8 cellular contexts compared by ENCODE assay signal in the genomic region with DNA sequence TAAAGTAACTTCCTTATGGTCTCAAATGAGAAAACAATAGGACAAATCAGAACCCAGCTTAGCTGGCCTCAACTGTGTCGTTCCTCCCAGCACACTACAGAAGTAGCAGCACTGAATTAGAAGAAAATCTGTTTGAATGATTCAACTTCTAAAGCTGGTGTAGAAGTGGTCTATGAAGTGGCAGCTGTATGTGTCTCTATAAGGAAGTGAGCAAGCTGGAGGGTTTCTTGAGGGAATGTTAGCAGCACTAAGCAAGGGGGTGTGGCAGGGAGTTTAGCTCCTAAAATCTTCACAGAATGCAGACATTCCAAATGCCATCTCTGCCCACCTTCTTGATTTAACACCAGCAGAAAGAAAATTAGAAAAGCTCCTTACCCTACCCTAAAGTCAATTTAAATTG. TPM values are rescaled to one million over a fixed set of nuclear protein-coding genes. Genes with fewer than 3 reads are reported as not detected.
DNase-seq lines count a peak whose midpoint lies in the region; ATAC-seq and TF ChIP-seq lines count a peak whose summit lies in the region.

No MANE protein-coding gene starts in this region.

- H3K27me3 Mint-ChIP-seq in IgD-negative memory B cell, result no peaks in the 10 kb centered on the region

- no peaks in the 10 kb centered on the region for H3K27me3 ChIP-seq in body of pancreas

- H3K4me3 ChIP-seq in body of pancreas (peak overlapping the region in 1 of 2 donors; percentile 74), mucosa of descending colon (peak overlapping the region; percentile 11)

- H3K4me1 Mint-ChIP-seq in IgD-negative memory B cell, result peaks cover 35 to 61% (median 46%) of the 10 kb centered on the region in 3 donors

- ATAC-seq in body of pancreas (no peak), mucosa of descending colon (no peak), GM18861 (IDR thresholded peaks at IDR 0.05; ENCODE audit: unreplicated experiment) (no peak), left colon (no peak)

- no peak for TF ChIP-seq CTCF in body of pancreas (IDR thresholded peaks at IDR 0.05)
- TF ChIP-seq CTCF in mucosa of descending colon (IDR thresholded peaks at IDR 0.05), result no peak

- H3K27ac Mint-ChIP-seq in IgD-negative memory B cell, result peak overlapping the region; percentile 36 to 96 (median 67)

- peak overlapping the region; percentile 97 to 100 (median 100) for H3K27ac ChIP-seq in body of pancreas

- H3K9me3 ChIP-seq in body of pancreas (no peaks in the 10 kb centered on the region), mucosa of descending colon (no peaks in the 10 kb centered on the region)

- peaks cover 57% of the 10 kb centered on the region for H3K4me1 ChIP-seq in body of pancreas
- peaks cover 52% of the 10 kb centered on the region for H3K4me1 ChIP-seq in mucosa of descending colon (ENCODE audit: low read depth)

- H3K9me3 Mint-ChIP-seq in IgD-negative memory B cell, result no peaks in the 10 kb centered on the region

- 0 to 14% methylated on average over 1 of the region's 1 CpG for WGBS in body of pancreas, 2 donors

- H3K36me3 ChIP-seq in body of pancreas (replicated peaks in 1 of 2; ENCODE audit: insufficient read depth in 1 of 2, low read depth in 2 of 2), result no peaks in the 10 kb centered on the region
- no peaks in the 10 kb centered on the region for H3K36me3 ChIP-seq in mucosa of descending colon (ENCODE audit: low read depth)

- DNase-seq in ACHN, result peak; percentile 11
- DNase-seq in body of pancreas, result no peak
- DNase-seq in mucosa of descending colon, result peak in 1 of 3 donors; percentile 59
- no peak for DNase-seq in SKM-1 treated with dmso at 0.1 percent for 144 hours (lab: John Stamatoyannopoulos, UW; ENCODE audit: unreplicated experiment)
- no peak for DNase-seq in NCI-H2227 treated with DMSO at 0.1 percent for 48 hours (lab: John Stamatoyannopoulos, UW)
- no peak for DNase-seq in left colon

- no peaks in the 10 kb centered on the region for H3K36me3 Mint-ChIP-seq in IgD-negative memory B cell

- H3K4me3 Mint-ChIP-seq in IgD-negative memory B cell, result peak overlapping the region; percentile 94 to 98 (median 98)

- intact Hi-C loops in body of pancreas (cut with DNase I), result no loop called here
- intact Hi-C loops in mucosa of descending colon (cut with DNase I, micrococcal nuclease), result loop anchor here in 1 of 2 donors (10.0 kb wide), 1 partner anchor 184 kb away; no protein-coding TSS in a partner anchor
- intact Hi-C loops in left colon (cut with DNase I, micrococcal nuclease), result no loop called here

- in situ Hi-C loops in ACHN (cut with HindIII; ENCODE audit: low pct_ligation_motif_present, low pct_unique_long_range_greater_than_20kb, low sequenced_read_pairs), result no loop called here

- no peak for TF ChIP-seq POLR2A in body of pancreas (IDR thresholded peaks at IDR 0.05)

RNA-seq across cellular contexts. Expression of a gene that starts 4.1 kb away (rescaled TPM):
- polyA plus RNA-seq in IgD-negative memory B cell, result 3.3 TPM
- total RNA-seq in body of pancreas (10 to 100 TPM; 38.1 to 63.6 TPM), mucosa of descending colon (100 to 1,000 TPM in 1 of 3 donors, 10 to 100 TPM in 2; 29.5 to 104 (median 45.4) TPM), left colon (10 to 100 TPM; 26.7 to 55.2 TPM)
